1 cellular context compared by ENCODE assay signal in genomic region chr6:3287308-3287707, GRCh38.
TF ChIP-seq lines count a peak whose summit lies in the region.

No MANE protein-coding gene starts in this region.

TF ChIP-seq in HepG2, 621 proteins besides CTCF, POLR2A, EP300 and RAD21 (continued from another document):
- no peak for TF ChIP-seq RELA (CRISPR knock-in tag; IDR thresholded peaks at IDR 0.05)
- no peak for TF ChIP-seq ZNF777 (CRISPR knock-in tag; IDR thresholded peaks at IDR 0.05)
- TF ChIP-seq ZKSCAN5 (CRISPR knock-in tag; IDR thresholded peaks at IDR 0.05) = no peak
- no peak for TF ChIP-seq E2F2 (CRISPR knock-in tag; IDR thresholded peaks at IDR 0.05; ENCODE audit: borderline replicate concordance)
- TF ChIP-seq PAF1 (CRISPR knock-in tag; IDR thresholded peaks at IDR 0.05) = no peak; the same call in 1 of the 2 replicates
- no peak for TF ChIP-seq MLLT10 (CRISPR knock-in tag; IDR thresholded peaks at IDR 0.05)
- TF ChIP-seq, protein P1, sequence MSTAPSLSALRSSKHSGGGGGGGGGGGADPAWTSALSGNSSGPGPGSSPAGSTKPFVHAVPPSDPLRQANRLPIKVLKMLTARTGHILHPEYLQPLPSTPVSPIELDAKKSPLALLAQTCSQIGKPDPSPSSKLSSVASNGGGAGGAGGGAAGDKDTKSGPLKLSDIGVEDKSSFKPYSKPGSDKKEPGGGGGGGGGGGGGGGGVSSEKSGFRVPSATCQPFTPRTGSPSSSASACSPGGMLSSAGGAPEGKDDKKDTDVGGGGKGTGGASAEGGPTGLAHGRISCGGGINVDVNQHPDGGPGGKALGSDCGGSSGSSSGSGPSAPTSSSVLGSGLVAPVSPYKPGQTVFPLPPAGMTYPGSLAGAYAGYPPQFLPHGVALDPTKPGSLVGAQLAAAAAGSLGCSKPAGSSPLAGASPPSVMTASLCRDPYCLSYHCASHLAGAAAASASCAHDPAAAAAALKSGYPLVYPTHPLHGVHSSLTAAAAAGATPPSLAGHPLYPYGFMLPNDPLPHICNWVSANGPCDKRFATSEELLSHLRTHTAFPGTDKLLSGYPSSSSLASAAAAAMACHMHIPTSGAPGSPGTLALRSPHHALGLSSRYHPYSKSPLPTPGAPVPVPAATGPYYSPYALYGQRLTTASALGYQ (CRISPR knock-in tag; IDR thresholded peaks at IDR 0.05) = no peak
- TF ChIP-seq ZNF136 (CRISPR knock-in tag; IDR thresholded peaks at IDR 0.05; ENCODE audit: low read depth) = no peak
- no peak for TF ChIP-seq ZBTB20 (CRISPR knock-in tag; IDR thresholded peaks at IDR 0.05; ENCODE audit: borderline replicate concordance, low read depth)
- TF ChIP-seq RARG (CRISPR knock-in tag; IDR thresholded peaks at IDR 0.05; ENCODE audit: low read depth) = no peak
- TF ChIP-seq ZNF564 (CRISPR knock-in tag; IDR thresholded peaks at IDR 0.05) = no peak
- TF ChIP-seq TBX2 (CRISPR knock-in tag; IDR thresholded peaks at IDR 0.05; ENCODE audit: borderline replicate concordance) = no peak
- TF ChIP-seq, protein P2, sequence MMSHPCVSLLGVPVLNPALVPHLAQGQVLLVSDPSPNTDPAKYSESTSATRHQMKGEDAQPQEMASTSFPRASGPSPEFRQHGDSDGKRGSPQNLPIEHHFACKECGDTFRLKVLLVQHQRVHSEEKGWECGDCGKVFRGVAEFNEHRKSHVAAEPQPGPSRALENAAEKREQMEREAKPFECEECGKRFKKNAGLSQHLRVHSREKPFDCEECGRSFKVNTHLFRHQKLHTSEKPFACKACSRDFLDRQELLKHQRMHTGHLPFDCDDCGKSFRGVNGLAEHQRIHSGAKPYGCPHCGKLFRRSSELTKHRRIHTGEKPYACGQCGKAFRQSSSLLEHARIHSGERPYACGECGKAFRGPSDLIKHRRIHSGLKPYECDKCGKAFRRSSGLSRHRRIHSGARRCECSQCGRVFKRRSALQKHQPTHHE (CRISPR knock-in tag; IDR thresholded peaks at IDR 0.05; ENCODE audit: borderline replicate concordance) = no peak
- no peak for TF ChIP-seq PBX2 (CRISPR knock-in tag; IDR thresholded peaks at IDR 0.05)
- TF ChIP-seq ZBTB21 (CRISPR knock-in tag; IDR thresholded peaks at IDR 0.05) = no peak
